Comparison of ENCODE assay signal across 18 cellular contexts in genomic region chr20:22001886-22002285, GRCh38.
DNase-seq lines count a peak whose midpoint lies in the region; ATAC-seq, FAIRE-seq and TF ChIP-seq lines count a peak whose summit lies in the region.
"Had no signal": no experiment of that assay in that cellular context is flagged by ENCODE, and none has a peak within 500 bp of the region (broad histone marks: within the 10 kb centered on the region; RNA-seq: fewer than 3 reads in every experiment).

No MANE protein-coding gene starts in this region.

- no peak for FAIRE-seq in urothelium cell line (lab: Jason Lieb, UNC)
- FAIRE-seq: GM18507, K562 had no signal

- CTCF ChIA-PET in WTC11 (lab: Charles Lee): interaction anchor here (0.9 kb wide), 1 partner anchor 105 kb away, joined by 3 read pairs; no protein-coding TSS in a partner anchor

- ATAC-seq in foreskin keratinocyte (no peak), WTC11 (no peak)
- ATAC-seq in stimulated activated naive CD8-positive, alpha-beta T cell treated with anti-CD3 and anti-CD28 coated beads, Interleukin-15, amount 100 ng/mL, for 72 hours: no peak
- ATAC-seq: GM23338, K562, Panc1 had no signal

- no peak overlapping the region for H3K27ac ChIP-seq in foreskin keratinocyte

- TF ChIP-seq CTCF in foreskin keratinocyte (conservative IDR thresholded peaks at IDR 0.05): no peak
- TF ChIP-seq CTCF in WTC11 (IDR thresholded peaks at IDR 0.05): no peak

- POLR2A ChIA-PET in WTC11 (lab: Charles Lee): interaction anchor here (0.7 kb wide), 1 partner anchor 506 kb away, joined by 3 read pairs; no protein-coding TSS in a partner anchor

- peaks cover 5 to 7% of the 10 kb centered on the region in 2 donors for H3K9me3 Mint-ChIP-seq in stimulated activated naive CD8-positive, alpha-beta T cell treated with anti-CD3 and anti-CD28 coated beads, Interleukin-15, amount 100 ng/mL, for 72 hours
- H3K9me3 Mint-ChIP-seq in WTC11: no peaks in the 10 kb centered on the region
- H3K9me3 Mint-ChIP-seq: GM23338 had no signal

- H3K27ac Mint-ChIP-seq in stimulated activated naive CD8-positive, alpha-beta T cell treated with anti-CD3 and anti-CD28 coated beads, Interleukin-15, amount 100 ng/mL, for 72 hours: peak overlapping the region in 1 of 2 donors; percentile 36
- H3K27ac Mint-ChIP-seq in WTC11: no peak overlapping the region
- H3K27ac Mint-ChIP-seq: CD4-positive, CD25-positive, alpha-beta regulatory T cell; GM23338 had no signal

- H3K27me3 ChIP-seq in foreskin keratinocyte: no peaks in the 10 kb centered on the region

- no peak overlapping the region for H3K4me3 Mint-ChIP-seq in stimulated activated naive CD8-positive, alpha-beta T cell treated with anti-CD3 and anti-CD28 coated beads, Interleukin-15, amount 100 ng/mL, for 72 hours
- H3K4me3 Mint-ChIP-seq in WTC11: no peak overlapping the region
- H3K4me3 Mint-ChIP-seq: CD4-positive, CD25-positive, alpha-beta regulatory T cell; GM23338 had no signal

- no peaks in the 10 kb centered on the region for H3K4me1 Mint-ChIP-seq in stimulated activated naive CD8-positive, alpha-beta T cell treated with anti-CD3 and anti-CD28 coated beads, Interleukin-15, amount 100 ng/mL, for 72 hours
- H3K4me1 Mint-ChIP-seq in WTC11: no peaks in the 10 kb centered on the region
- H3K4me1 Mint-ChIP-seq: CD4-positive, CD25-positive, alpha-beta regulatory T cell; GM23338 had no signal

- no peaks in the 10 kb centered on the region for H3K36me3 Mint-ChIP-seq in WTC11
- H3K36me3 Mint-ChIP-seq: CD4-positive, CD25-positive, alpha-beta regulatory T cell had no signal

- no peaks in the 10 kb centered on the region for H3K4me1 ChIP-seq in foreskin keratinocyte

- DNase-seq in COR-L47 (lab: John Stamatoyannopoulos, UW): peak; percentile 19
- DNase-seq in HT1080 (ENCODE audit: low read depth): peak; percentile 86
- DNase-seq in SW480 (ENCODE audit: low spot score): peak; percentile 64
- peak; percentile 10 to 32 for DNase-seq in foreskin keratinocyte
- no peak for DNase-seq in stimulated activated naive CD8-positive, alpha-beta T cell treated with anti-CD3 and anti-CD28 coated beads, Interleukin-15, amount 100 ng/mL, for 72 hours
- no peak for DNase-seq in WTC11 (ENCODE audit: low spot score)
- DNase-seq in urothelium cell line (ENCODE audit: low spot score): no peak
- DNase-seq: CD4-positive, CD25-positive, alpha-beta regulatory T cell; NCI-H1048; NCI-H146; NCI-H2081 treated with DMSO at 0.1 percent for 48 hours; NCI-H2227 treated with DMSO at 0.1 percent for 48 hours; NCI-H524 treated with DMSO at 0.1 percent for 48 hours; SIG-M5 had no signal

- H3K27me3 Mint-ChIP-seq in stimulated activated naive CD8-positive, alpha-beta T cell treated with anti-CD3 and anti-CD28 coated beads, Interleukin-15, amount 100 ng/mL, for 72 hours: no peaks in the 10 kb centered on the region
- no peaks in the 10 kb centered on the region for H3K27me3 Mint-ChIP-seq in WTC11 (ENCODE audit: low read depth)
- H3K27me3 Mint-ChIP-seq: CD4-positive, CD25-positive, alpha-beta regulatory T cell had no signal

TF ChIP-seq in WTC11, 78 proteins besides CTCF, POLR2A, EP300 and RAD21:
- no peak for TF ChIP-seq ZNF396 (CRISPR knock-in tag; IDR thresholded peaks at IDR 0.05; ENCODE audit: borderline replicate concordance)
- TF ChIP-seq ZNF317 (CRISPR knock-in tag; IDR thresholded peaks at IDR 0.05; ENCODE audit: borderline replicate concordance, low read depth): no peak
- TF ChIP-seq TEAD4 (CRISPR knock-in tag; IDR thresholded peaks at IDR 0.05): no peak
- TF ChIP-seq, protein P1, sequence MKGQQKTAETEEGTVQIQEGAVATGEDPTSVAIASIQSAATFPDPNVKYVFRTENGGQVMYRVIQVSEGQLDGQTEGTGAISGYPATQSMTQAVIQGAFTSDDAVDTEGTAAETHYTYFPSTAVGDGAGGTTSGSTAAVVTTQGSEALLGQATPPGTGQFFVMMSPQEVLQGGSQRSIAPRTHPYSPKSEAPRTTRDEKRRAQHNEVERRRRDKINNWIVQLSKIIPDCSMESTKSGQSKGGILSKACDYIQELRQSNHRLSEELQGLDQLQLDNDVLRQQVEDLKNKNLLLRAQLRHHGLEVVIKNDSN (CRISPR knock-in tag; IDR thresholded peaks at IDR 0.05): no peak
- TF ChIP-seq MAX (CRISPR knock-in tag; IDR thresholded peaks at IDR 0.05): no peak
- TF ChIP-seq, protein P2, sequence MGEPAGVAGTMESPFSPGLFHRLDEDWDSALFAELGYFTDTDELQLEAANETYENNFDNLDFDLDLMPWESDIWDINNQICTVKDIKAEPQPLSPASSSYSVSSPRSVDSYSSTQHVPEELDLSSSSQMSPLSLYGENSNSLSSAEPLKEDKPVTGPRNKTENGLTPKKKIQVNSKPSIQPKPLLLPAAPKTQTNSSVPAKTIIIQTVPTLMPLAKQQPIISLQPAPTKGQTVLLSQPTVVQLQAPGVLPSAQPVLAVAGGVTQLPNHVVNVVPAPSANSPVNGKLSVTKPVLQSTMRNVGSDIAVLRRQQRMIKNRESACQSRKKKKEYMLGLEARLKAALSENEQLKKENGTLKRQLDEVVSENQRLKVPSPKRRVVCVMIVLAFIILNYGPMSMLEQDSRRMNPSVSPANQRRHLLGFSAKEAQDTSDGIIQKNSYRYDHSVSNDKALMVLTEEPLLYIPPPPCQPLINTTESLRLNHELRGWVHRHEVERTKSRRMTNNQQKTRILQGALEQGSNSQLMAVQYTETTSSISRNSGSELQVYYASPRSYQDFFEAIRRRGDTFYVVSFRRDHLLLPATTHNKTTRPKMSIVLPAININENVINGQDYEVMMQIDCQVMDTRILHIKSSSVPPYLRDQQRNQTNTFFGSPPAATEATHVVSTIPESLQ (CRISPR knock-in tag; IDR thresholded peaks at IDR 0.05): no peak
- TF ChIP-seq HMGA2 (CRISPR knock-in tag; IDR thresholded peaks at IDR 0.05): no peak
- no peak for TF ChIP-seq SP1 (CRISPR knock-in tag; conservative IDR thresholded peaks at IDR 0.05)

Comparison
In these comparisons a context has a peak if more than half of its experiments do, and no peak if none do; other contexts are left out.
1. DNase-seq: peak in COR-L47 (single experiment), HT1080 (single experiment), SW480 (single experiment) and foreskin keratinocyte (2 of 2); none in stimulated activated naive CD8-positive, alpha-beta T cell treated with anti-CD3 and anti-CD28 coated beads, Interleukin-15, amount 100 ng/mL, for 72 hours (0 of 2), WTC11 (single experiment) and urothelium cell line (single experiment).